In the genomic region with DNA sequence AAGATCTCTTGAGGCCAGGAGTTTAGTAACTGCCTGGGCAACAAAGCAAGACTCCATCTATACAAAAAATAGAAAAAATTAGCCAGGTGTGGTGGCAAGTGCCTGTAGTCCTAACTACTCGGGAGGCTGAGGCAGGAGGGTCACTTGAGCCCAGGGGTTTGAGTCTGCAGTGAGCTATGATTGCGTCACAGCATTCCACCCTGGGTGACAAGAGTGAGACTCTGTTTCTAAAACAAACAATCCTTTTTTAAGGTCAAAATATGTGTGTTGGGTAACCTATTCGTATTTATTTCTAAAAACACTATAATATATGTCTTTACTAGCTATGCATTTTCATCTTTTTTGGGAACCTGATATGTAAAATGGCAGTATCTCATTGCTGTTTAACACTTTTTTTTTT, we compare ENCODE assay signal across 28 cellular contexts.
"Had no signal": no experiment of that assay in that cellular context is flagged by ENCODE, and none has a peak within 500 bp of the region (broad histone marks: within the 10 kb centered on the region; RNA-seq: fewer than 3 reads in every experiment).

No MANE protein-coding gene starts in this region.

- H3K4me3 ChIP-seq: ovary, psoas muscle, skin epidermis, smooth muscle cell, spleen, suprapubic skin, testis, tibial artery, transverse colon, upper lobe of right lung, uterus had no signal

- H3K27ac ChIP-seq: neutrophil, ovary, parathyroid adenoma, psoas muscle, skin epidermis, spleen, suprapubic skin, testis, tibial artery, transverse colon, upper lobe of right lung, uterus had no signal

- H3K9me3 ChIP-seq: neutrophil, ovary, psoas muscle, suprapubic skin, testis, tibial artery, transverse colon, upper lobe of right lung, uterus had no signal

- H3K27me3 ChIP-seq: neutrophil, ovary, spleen, suprapubic skin, testis, tibial artery, transverse colon, upper lobe of right lung, uterus had no signal

- H3K36me3 ChIP-seq: ovary, uterus had no signal

- H3K4me2 ChIP-seq: smooth muscle cell had no signal

- H3K4me1 ChIP-seq: parathyroid adenoma, suprapubic skin, tibial artery, transverse colon, uterus had no signal

- H3K9ac ChIP-seq: parathyroid adenoma had no signal

- H2AFZ ChIP-seq: parathyroid adenoma had no signal

- DNase-seq: naive thymus-derived CD8-positive, alpha-beta T cell; nephron progenitor cell; nucleus accumbens; psoas muscle; right cardiac atrium; spleen; stimulated activated CD4-positive, alpha-beta T cell treated with anti-CD3 and anti-CD28 coated beads, Interleukin-12 subunit alpha, Interleukin-12 subunit beta, amount 100 ng/mL, for 4 hours; stimulated activated CD4-positive, alpha-beta T cell treated with anti-CD3 and anti-CD28 coated beads, Interleukin-1b, Interleukin-23, amount 100 ng/mL, for 48 hours; stimulated activated CD4-positive, alpha-beta T cell treated with anti-CD3 and anti-CD28 coated beads, Interleukin-4, amount 100 ng/mL, for 1 hour; stimulated activated CD4-positive, alpha-beta T cell treated with anti-CD3 and anti-CD28 coated beads, Interleukin-4, amount 100 ng/mL, for 4 hours; stimulated activated naive CD4-positive, alpha-beta T cell; stimulated activated naive CD8-positive, alpha-beta T cell treated with anti-CD3 and anti-CD28 coated beads, Interleukin-15, amount 100 ng/mL, for 72 hours; stimulated activated naive CD8-positive, alpha-beta T cell treated with anti-CD3 and anti-CD28 coated beads, Interleukin-15, Interleukin-2, amounts not matched to agents 100 U/mL and 50 U/mL, for 24 hours; substantia nigra; testis; tibial artery; transverse colon; upper lobe of right lung; uterus had no signal

- ATAC-seq: naive thymus-derived CD8-positive, alpha-beta T cell; natural killer cell treated with Interleukin-12 subunit alpha and Interleukin-12 subunit beta and Interleukin-15 and Interleukin-18, amount 100 ng/mL, for 72 hours; psoas muscle; right cardiac atrium; sciatic nerve; stimulated activated memory B cell treated with anti-CD40 and anti-IgM and Interleukin-4, amounts not matched to agents 10 μg/mL and 1 μg/mL and 100 μg/mL, for 72 hours; stimulated activated naive CD8-positive, alpha-beta T cell treated with anti-CD3 and anti-CD28 coated beads, Interleukin-15, amount 100 ng/mL, for 72 hours; stimulated activated naive CD8-positive, alpha-beta T cell treated with anti-CD3 and anti-CD28 coated beads, Interleukin-15, Interleukin-2, amounts not matched to agents 100 U/mL and 50 U/mL, for 24 hours; upper lobe of right lung had no signal
